ENCODE assay signal across 1 cellular context in genomic region chr3:4722103-4722502, GRCh38.
A peak's percentile ranks its signal among the peaks of the same experiment; 100 is the strongest.
TF ChIP-seq lines count a peak whose summit lies in the region.

No MANE protein-coding gene starts in this region.

TF ChIP-seq in K562, 482 proteins besides CTCF, POLR2A, EP300 and RAD21 (continued from another document and continues in another):
- TF ChIP-seq, protein P1, sequence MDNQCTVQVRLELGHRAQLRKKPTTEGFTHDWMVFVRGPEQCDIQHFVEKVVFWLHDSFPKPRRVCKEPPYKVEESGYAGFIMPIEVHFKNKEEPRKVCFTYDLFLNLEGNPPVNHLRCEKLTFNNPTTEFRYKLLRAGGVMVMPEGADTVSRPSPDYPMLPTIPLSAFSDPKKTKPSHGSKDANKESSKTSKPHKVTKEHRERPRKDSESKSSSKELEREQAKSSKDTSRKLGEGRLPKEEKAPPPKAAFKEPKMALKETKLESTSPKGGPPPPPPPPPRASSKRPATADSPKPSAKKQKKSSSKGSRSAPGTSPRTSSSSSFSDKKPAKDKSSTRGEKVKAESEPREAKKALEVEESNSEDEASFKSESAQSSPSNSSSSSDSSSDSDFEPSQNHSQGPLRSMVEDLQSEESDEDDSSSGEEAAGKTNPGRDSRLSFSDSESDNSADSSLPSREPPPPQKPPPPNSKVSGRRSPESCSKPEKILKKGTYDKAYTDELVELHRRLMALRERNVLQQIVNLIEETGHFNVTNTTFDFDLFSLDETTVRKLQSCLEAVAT (IDR thresholded peaks at IDR 0.05): peak in 1 of 2 experiments; percentile 62; a peak in 1 of 4 replicates
- TF ChIP-seq, protein P2, sequence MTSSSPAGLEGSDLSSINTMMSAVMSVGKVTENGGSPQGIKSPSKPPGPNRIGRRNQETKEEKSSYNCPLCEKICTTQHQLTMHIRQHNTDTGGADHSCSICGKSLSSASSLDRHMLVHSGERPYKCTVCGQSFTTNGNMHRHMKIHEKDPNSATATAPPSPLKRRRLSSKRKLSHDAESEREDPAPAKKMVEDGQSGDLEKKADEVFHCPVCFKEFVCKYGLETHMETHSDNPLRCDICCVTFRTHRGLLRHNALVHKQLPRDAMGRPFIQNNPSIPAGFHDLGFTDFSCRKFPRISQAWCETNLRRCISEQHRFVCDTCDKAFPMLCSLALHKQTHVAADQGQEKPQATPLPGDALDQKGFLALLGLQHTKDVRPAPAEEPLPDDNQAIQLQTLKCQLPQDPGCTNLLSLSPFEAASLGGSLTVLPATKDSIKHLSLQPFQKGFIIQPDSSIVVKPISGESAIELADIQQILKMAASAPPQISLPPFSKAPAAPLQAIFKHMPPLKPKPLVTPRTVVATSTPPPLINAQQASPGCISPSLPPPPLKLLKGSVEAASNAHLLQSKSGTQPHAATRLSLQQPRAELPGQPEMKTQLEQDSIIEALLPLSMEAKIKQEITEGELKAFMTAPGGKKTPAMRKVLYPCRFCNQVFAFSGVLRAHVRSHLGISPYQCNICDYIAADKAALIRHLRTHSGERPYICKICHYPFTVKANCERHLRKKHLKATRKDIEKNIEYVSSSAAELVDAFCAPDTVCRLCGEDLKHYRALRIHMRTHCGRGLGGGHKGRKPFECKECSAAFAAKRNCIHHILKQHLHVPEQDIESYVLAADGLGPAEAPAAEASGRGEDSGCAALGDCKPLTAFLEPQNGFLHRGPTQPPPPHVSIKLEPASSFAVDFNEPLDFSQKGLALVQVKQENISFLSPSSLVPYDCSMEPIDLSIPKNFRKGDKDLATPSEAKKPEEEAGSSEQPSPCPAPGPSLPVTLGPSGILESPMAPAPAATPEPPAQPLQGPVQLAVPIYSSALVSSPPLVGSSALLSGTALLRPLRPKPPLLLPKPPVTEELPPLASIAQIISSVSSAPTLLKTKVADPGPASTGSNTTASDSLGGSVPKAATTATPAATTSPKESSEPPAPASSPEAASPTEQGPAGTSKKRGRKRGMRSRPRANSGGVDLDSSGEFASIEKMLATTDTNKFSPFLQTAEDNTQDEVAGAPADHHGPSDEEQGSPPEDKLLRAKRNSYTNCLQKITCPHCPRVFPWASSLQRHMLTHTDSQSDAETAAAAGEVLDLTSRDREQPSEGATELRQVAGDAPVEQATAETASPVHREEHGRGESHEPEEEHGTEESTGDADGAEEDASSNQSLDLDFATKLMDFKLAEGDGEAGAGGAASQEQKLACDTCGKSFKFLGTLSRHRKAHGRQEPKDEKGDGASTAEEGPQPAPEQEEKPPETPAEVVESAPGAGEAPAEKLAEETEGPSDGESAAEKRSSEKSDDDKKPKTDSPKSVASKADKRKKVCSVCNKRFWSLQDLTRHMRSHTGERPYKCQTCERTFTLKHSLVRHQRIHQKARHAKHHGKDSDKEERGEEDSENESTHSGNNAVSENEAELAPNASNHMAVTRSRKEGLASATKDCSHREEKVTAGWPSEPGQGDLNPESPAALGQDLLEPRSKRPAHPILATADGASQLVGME (CRISPR knock-in tag; IDR thresholded peaks at IDR 0.05): no peak
- TF ChIP-seq TRIM25 (IDR thresholded peaks at IDR 0.05; ENCODE audit: borderline replicate concordance) (no peak), TCFL5 (CRISPR knock-in tag; conservative IDR thresholded peaks at IDR 0.05) (no peak), ZNF165 (CRISPR knock-in tag; IDR thresholded peaks at IDR 0.05; ENCODE audit: borderline replicate concordance) (no peak), GATA2 (CRISPR knock-in tag; IDR thresholded peaks at IDR 0.05) (no peak), MTA1 (IDR thresholded peaks at IDR 0.05; ENCODE audit: borderline replicate concordance) (no peak), ZNF146 (CRISPR knock-in tag; IDR thresholded peaks at IDR 0.05; ENCODE audit: unreplicated experiment) (no peak), ZNF311 (CRISPR knock-in tag; IDR thresholded peaks at IDR 0.05) (no peak), HNRNPUL1 (IDR thresholded peaks at IDR 0.05; ENCODE audit: low read length) (no peak), TAF1 (IDR thresholded peaks at IDR 0.05; ENCODE audit: control insufficient read depth, extremely low read depth, insufficient read depth, low read length, severe bottlenecking) (no peak), FIP1L1 (IDR thresholded peaks at IDR 0.05; ENCODE audit: low read depth, low read length, poor library complexity, severe bottlenecking) (no peak), MEF2A (IDR thresholded peaks at IDR 0.05; ENCODE audit: control insufficient read depth, low read depth, low read length) (no peak), ZNF354B (CRISPR knock-in tag; IDR thresholded peaks at IDR 0.05) (no peak), GTF2E2 (tag; IDR thresholded peaks at IDR 0.05) (no peak), ZBTB7A (IDR thresholded peaks at IDR 0.05; ENCODE audit: borderline replicate concordance, control insufficient read depth, low read depth, low read length) (no peak), ZNF12 (CRISPR knock-in tag; IDR thresholded peaks at IDR 0.05) (no peak), SLC30A9 (CRISPR knock-in tag; IDR thresholded peaks at IDR 0.05) (no peak), FOXA3 (CRISPR knock-in tag; conservative IDR thresholded peaks at IDR 0.05 in 1 of 2, IDR thresholded peaks at IDR 0.05 in 1 of 2) (no peak), RBM34 (IDR thresholded peaks at IDR 0.05; ENCODE audit: borderline replicate concordance, insufficient read depth, low read length) (no peak), ZKSCAN3 (CRISPR knock-in tag; IDR thresholded peaks at IDR 0.05) (no peak), HDAC3 (IDR thresholded peaks at IDR 0.05; ENCODE audit: borderline replicate concordance, partially characterized antibody) (no peak), HDAC6 (IDR thresholded peaks at IDR 0.05; ENCODE audit: low read depth, low read length) (no peak)
- TF ChIP-seq, protein P3, sequence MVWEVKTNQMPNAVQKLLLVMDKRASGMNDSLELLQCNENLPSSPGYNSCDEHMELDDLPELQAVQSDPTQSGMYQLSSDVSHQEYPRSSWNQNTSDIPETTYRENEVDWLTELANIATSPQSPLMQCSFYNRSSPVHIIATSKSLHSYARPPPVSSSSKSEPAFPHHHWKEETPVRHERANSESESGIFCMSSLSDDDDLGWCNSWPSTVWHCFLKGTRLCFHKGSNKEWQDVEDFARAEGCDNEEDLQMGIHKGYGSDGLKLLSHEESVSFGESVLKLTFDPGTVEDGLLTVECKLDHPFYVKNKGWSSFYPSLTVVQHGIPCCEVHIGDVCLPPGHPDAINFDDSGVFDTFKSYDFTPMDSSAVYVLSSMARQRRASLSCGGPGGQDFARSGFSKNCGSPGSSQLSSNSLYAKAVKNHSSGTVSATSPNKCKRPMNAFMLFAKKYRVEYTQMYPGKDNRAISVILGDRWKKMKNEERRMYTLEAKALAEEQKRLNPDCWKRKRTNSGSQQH (CRISPR knock-in tag; IDR thresholded peaks at IDR 0.05): no peak
- TF ChIP-seq, protein P4, sequence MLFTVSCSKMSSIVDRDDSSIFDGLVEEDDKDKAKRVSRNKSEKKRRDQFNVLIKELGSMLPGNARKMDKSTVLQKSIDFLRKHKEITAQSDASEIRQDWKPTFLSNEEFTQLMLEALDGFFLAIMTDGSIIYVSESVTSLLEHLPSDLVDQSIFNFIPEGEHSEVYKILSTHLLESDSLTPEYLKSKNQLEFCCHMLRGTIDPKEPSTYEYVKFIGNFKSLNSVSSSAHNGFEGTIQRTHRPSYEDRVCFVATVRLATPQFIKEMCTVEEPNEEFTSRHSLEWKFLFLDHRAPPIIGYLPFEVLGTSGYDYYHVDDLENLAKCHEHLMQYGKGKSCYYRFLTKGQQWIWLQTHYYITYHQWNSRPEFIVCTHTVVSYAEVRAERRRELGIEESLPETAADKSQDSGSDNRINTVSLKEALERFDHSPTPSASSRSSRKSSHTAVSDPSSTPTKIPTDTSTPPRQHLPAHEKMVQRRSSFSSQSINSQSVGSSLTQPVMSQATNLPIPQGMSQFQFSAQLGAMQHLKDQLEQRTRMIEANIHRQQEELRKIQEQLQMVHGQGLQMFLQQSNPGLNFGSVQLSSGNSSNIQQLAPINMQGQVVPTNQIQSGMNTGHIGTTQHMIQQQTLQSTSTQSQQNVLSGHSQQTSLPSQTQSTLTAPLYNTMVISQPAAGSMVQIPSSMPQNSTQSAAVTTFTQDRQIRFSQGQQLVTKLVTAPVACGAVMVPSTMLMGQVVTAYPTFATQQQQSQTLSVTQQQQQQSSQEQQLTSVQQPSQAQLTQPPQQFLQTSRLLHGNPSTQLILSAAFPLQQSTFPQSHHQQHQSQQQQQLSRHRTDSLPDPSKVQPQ (CRISPR knock-in tag; IDR thresholded peaks at IDR 0.05; ENCODE audit: borderline replicate concordance): no peak
- TF ChIP-seq, protein P5, sequence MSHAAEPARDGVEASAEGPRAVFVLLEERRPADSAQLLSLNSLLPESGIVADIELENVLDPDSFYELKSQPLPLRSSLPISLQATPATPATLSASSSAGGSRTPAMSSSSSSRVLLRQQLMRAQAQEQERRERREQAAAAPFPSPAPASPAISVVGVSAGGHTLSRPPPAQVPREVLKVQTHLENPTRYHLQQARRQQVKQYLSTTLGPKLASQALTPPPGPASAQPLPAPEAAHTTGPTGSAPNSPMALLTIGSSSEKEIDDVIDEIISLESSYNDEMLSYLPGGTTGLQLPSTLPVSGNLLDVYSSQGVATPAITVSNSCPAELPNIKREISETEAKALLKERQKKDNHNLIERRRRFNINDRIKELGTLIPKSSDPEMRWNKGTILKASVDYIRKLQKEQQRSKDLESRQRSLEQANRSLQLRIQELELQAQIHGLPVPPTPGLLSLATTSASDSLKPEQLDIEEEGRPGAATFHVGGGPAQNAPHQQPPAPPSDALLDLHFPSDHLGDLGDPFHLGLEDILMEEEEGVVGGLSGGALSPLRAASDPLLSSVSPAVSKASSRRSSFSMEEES (CRISPR knock-in tag; IDR thresholded peaks at IDR 0.05): no peak
- TF ChIP-seq, protein P6, sequence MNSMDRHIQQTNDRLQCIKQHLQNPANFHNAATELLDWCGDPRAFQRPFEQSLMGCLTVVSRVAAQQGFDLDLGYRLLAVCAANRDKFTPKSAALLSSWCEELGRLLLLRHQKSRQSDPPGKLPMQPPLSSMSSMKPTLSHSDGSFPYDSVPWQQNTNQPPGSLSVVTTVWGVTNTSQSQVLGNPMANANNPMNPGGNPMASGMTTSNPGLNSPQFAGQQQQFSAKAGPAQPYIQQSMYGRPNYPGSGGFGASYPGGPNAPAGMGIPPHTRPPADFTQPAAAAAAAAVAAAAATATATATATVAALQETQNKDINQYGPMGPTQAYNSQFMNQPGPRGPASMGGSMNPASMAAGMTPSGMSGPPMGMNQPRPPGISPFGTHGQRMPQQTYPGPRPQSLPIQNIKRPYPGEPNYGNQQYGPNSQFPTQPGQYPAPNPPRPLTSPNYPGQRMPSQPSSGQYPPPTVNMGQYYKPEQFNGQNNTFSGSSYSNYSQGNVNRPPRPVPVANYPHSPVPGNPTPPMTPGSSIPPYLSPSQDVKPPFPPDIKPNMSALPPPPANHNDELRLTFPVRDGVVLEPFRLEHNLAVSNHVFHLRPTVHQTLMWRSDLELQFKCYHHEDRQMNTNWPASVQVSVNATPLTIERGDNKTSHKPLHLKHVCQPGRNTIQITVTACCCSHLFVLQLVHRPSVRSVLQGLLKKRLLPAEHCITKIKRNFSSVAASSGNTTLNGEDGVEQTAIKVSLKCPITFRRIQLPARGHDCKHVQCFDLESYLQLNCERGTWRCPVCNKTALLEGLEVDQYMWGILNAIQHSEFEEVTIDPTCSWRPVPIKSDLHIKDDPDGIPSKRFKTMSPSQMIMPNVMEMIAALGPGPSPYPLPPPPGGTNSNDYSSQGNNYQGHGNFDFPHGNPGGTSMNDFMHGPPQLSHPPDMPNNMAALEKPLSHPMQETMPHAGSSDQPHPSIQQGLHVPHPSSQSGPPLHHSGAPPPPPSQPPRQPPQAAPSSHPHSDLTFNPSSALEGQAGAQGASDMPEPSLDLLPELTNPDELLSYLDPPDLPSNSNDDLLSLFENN (IDR thresholded peaks at IDR 0.05; ENCODE audit: low read depth in 2 of 2, low read length in 2 of 2): no peak
- TF ChIP-seq, protein P7, sequence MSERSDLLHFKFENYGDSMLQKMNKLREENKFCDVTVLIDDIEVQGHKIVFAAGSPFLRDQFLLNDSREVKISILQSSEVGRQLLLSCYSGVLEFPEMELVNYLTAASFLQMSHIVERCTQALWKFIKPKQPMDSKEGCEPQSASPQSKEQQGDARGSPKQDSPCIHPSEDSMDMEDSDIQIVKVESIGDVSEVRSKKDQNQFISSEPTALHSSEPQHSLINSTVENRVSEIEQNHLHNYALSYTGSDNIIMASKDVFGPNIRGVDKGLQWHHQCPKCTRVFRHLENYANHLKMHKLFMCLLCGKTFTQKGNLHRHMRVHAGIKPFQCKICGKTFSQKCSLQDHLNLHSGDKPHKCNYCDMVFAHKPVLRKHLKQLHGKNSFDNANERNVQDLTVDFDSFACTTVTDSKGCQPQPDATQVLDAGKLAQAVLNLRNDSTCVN (CRISPR knock-in tag; IDR thresholded peaks at IDR 0.05): no peak
- TF ChIP-seq, protein P8, sequence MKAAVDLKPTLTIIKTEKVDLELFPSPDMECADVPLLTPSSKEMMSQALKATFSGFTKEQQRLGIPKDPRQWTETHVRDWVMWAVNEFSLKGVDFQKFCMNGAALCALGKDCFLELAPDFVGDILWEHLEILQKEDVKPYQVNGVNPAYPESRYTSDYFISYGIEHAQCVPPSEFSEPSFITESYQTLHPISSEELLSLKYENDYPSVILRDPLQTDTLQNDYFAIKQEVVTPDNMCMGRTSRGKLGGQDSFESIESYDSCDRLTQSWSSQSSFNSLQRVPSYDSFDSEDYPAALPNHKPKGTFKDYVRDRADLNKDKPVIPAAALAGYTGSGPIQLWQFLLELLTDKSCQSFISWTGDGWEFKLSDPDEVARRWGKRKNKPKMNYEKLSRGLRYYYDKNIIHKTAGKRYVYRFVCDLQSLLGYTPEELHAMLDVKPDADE (conservative IDR thresholded peaks at IDR 0.05; ENCODE audit: control insufficient read depth, low read depth, low read length): no peak
- TF ChIP-seq, protein P9, sequence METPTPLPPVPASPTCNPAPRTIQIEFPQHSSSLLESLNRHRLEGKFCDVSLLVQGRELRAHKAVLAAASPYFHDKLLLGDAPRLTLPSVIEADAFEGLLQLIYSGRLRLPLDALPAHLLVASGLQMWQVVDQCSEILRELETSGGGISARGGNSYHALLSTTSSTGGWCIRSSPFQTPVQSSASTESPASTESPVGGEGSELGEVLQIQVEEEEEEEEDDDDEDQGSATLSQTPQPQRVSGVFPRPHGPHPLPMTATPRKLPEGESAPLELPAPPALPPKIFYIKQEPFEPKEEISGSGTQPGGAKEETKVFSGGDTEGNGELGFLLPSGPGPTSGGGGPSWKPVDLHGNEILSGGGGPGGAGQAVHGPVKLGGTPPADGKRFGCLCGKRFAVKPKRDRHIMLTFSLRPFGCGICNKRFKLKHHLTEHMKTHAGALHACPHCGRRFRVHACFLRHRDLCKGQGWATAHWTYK (CRISPR knock-in tag; IDR thresholded peaks at IDR 0.05): no peak
